In genomic region chr4:139665079-139665689, GRCh38 we compare ENCODE assay signal across 8 cellular contexts. TPM values are rescaled to one million over a fixed set of nuclear protein-coding genes. Genes with fewer than 3 reads are reported as not detected.
DNase-seq lines count a peak whose midpoint lies in the region; ATAC-seq and TF ChIP-seq lines count a peak whose summit lies in the region.

No MANE protein-coding gene starts in this region.

- no peaks in the 10 kb centered on the region for H3K36me3 ChIP-seq in CD4-positive, CD25-positive, alpha-beta regulatory T cell (ENCODE audit: control insufficient read depth, insufficient read depth, low read length)
- H3K36me3 ChIP-seq in HUES6 (ENCODE audit: control insufficient read depth, insufficient read depth, low read length), result no peaks in the 10 kb centered on the region

- H3K9me3 Mint-ChIP-seq in CD4-positive, CD25-positive, alpha-beta regulatory T cell, result peaks cover 0 to 1% (median 0%) of the 10 kb centered on the region in 7 donors
- no peaks in the 10 kb centered on the region for H3K9me3 Mint-ChIP-seq in nephron

- H3K9ac ChIP-seq in HUES6 (ENCODE audit: low read length), result peak overlapping the region; percentile 75

- peak overlapping the region; percentile 91 for H3K4me3 ChIP-seq in CD4-positive, CD25-positive, alpha-beta regulatory T cell (ENCODE audit: low read depth, low read length)
- H3K4me3 ChIP-seq in HUES6 (ENCODE audit: low read depth, low read length) (peak overlapping the region; percentile 72), choroid plexus epithelial cell (ENCODE audit: low read depth, low read length) (peak overlapping the region; percentile 64)

- no peaks in the 10 kb centered on the region for H3K27me3 ChIP-seq in CD4-positive, CD25-positive, alpha-beta regulatory T cell (ENCODE audit: control insufficient read depth, insufficient read depth, low read length)
- no peaks in the 10 kb centered on the region for H3K27me3 ChIP-seq in HUES6 (ENCODE audit: control insufficient read depth, insufficient read depth, low read length)

- no peaks in the 10 kb centered on the region for H3K9me3 ChIP-seq in CD4-positive, CD25-positive, alpha-beta regulatory T cell (ENCODE audit: control insufficient read depth in 2 of 2, low read length in 2 of 2)
- no peaks in the 10 kb centered on the region; the same call in 1 of the 2 replicates for H3K9me3 ChIP-seq in HUES6 (ENCODE audit: control insufficient read depth, insufficient read depth, low read depth, low read length)

- peaks cover 15% of the 10 kb centered on the region for H3K4me1 ChIP-seq in CD4-positive, CD25-positive, alpha-beta regulatory T cell (ENCODE audit: control insufficient read depth, insufficient read depth, low read length, poor library complexity, severe bottlenecking)
- H3K4me1 ChIP-seq in HUES6 (ENCODE audit: control insufficient read depth, insufficient read depth, low read length), result peaks cover 31% of the 10 kb centered on the region

- H3K4me3 Mint-ChIP-seq in CD4-positive, CD25-positive, alpha-beta regulatory T cell, result peak overlapping the region; percentile 98 to 100 (median 99)
- H3K4me3 Mint-ChIP-seq in nephron, result peak overlapping the region; percentile 76 to 89 (median 87)

- H3K27ac ChIP-seq in CD4-positive, CD25-positive, alpha-beta regulatory T cell (ENCODE audit: insufficient read depth, low read length, poor library complexity, severe bottlenecking), result peak overlapping the region; percentile 53
- peak overlapping the region; percentile 4; the same call in 1 of the 2 replicates for H3K27ac ChIP-seq in HUES6 (ENCODE audit: low read depth, low read length)

- peak overlapping the region; percentile 92 to 98 (median 94) for H3K27ac Mint-ChIP-seq in CD4-positive, CD25-positive, alpha-beta regulatory T cell
- H3K27ac Mint-ChIP-seq in nephron, result peak overlapping the region; percentile 97 to 98 (median 98)

- no peaks in the 10 kb centered on the region for H3K27me3 Mint-ChIP-seq in CD4-positive, CD25-positive, alpha-beta regulatory T cell
- H3K27me3 Mint-ChIP-seq in nephron (ENCODE audit: low read depth), result no peaks in the 10 kb centered on the region

- peaks cover 18 to 57% (median 38%) of the 10 kb centered on the region in 4 donors for H3K4me1 Mint-ChIP-seq in CD4-positive, CD25-positive, alpha-beta regulatory T cell
- peaks cover 40% of the 10 kb centered on the region for H3K4me1 Mint-ChIP-seq in nephron

- H3K36me3 Mint-ChIP-seq in CD4-positive, CD25-positive, alpha-beta regulatory T cell, result no peaks in the 10 kb centered on the region
- no peaks in the 10 kb centered on the region for H3K36me3 Mint-ChIP-seq in nephron (ENCODE audit: low read depth)

- no peak for DNase-seq in CD4-positive, CD25-positive, alpha-beta regulatory T cell
- DNase-seq in choroid plexus epithelial cell (ENCODE audit: low read depth) (no peak), GM19238 (ENCODE audit: insufficient read length, low spot score) (no peak), EL (no peak)

- ATAC-seq in CD4-positive, CD25-positive, alpha-beta regulatory T cell (ENCODE audit: low read depth in 2 of 2), result no peak
- ATAC-seq in HG03460 (IDR thresholded peaks at IDR 0.05; ENCODE audit: unreplicated experiment), result no peak
- ATAC-seq in HG03045 (IDR thresholded peaks at IDR 0.05; ENCODE audit: unreplicated experiment), result no peak

- TF ChIP-seq CTCF in choroid plexus epithelial cell (conservative IDR thresholded peaks at IDR 0.05; ENCODE audit: low read depth, low read length) (no peak), nephron (IDR thresholded peaks at IDR 0.05; ENCODE audit: unreplicated experiment in 3 of 3) (no peak)

RNA-seq across cellular contexts. Expression of gene MGST2, which starts 0.4 kb away (rescaled TPM):
- 12.3 TPM for total RNA-seq in CD4-positive, CD25-positive, alpha-beta regulatory T cell
- polyA plus RNA-seq in CD4-positive, CD25-positive, alpha-beta regulatory T cell, result 10 to 100 TPM; 33.1 to 64.9 (median 46.4) TPM
